8 cellular contexts compared by ENCODE assay signal in genomic region chr17:7572588-7573323, GRCh38. TPM values are rescaled to one million over a fixed set of nuclear protein-coding genes. Genes with fewer than 3 reads are reported as not detected.
DNase-seq lines count a peak whose midpoint lies in the region; ATAC-seq and TF ChIP-seq lines count a peak whose summit lies in the region.

No MANE protein-coding gene starts in this region.

- H3K4me3 Mint-ChIP-seq in T-helper 17 cell: peak overlapping the region; percentile 93

- H3K27me3 ChIP-seq in vagina: no peaks in the 10 kb centered on the region

- H3K36me3 ChIP-seq in vagina: peaks cover 6 to 57% of the 10 kb centered on the region in 2 donors

- H3K9me3 ChIP-seq in T-helper 17 cell (ENCODE audit: control insufficient read depth, low read length, poor library complexity, severe bottlenecking) (no peaks in the 10 kb centered on the region), vagina (no peaks in the 10 kb centered on the region)

- no peaks in the 10 kb centered on the region for H3K27me3 Mint-ChIP-seq in T-helper 17 cell

- TF ChIP-seq CTCF in GM10266 (IDR thresholded peaks at IDR 0.05; ENCODE audit: control insufficient read depth, insufficient read depth, low read depth, missing control alignments): no peak
- TF ChIP-seq CTCF in vagina (IDR thresholded peaks at IDR 0.05): no peak

- TF ChIP-seq POLR2A in vagina (IDR thresholded peaks at IDR 0.05): peak; percentile 79 to 98

- peak; percentile 99 for DNase-seq in GM10266 (ENCODE audit: extremely low spot score)
- peak; percentile 97 for DNase-seq in NCI-H146 treated with DMSO at 0.1 percent for 48 hours (lab: John Stamatoyannopoulos, UW; ENCODE audit: unreplicated experiment)
- DNase-seq in T-helper 17 cell: peak; percentile 96 to 100 (median 100)
- DNase-seq in amniotic stem cell (lab: John Stamatoyannopoulos, UW): peak; percentile 99
- DNase-seq in left cardiac atrium: peak; percentile 99
- DNase-seq in posterior vena cava (ENCODE audit: low spot score): peak; percentile 100
- DNase-seq in vagina (ENCODE audit: extremely low spot score in 2 of 2): peak; percentile 100

- intact Hi-C loops in left cardiac atrium (cut with DNase I): no loop called here
- intact Hi-C loops in posterior vena cava (cut with DNase I): loop anchor here in 1 of 2 donors (10.0 kb wide), 1 partner anchor 1372 kb away; no protein-coding TSS in a partner anchor
- intact Hi-C loops in vagina (cut with DNase I): no loop called here

- H3K4me1 ChIP-seq in vagina: peaks cover 32% of the 10 kb centered on the region

- H3K4me1 Mint-ChIP-seq in T-helper 17 cell: peaks cover 37% of the 10 kb centered on the region

- peak overlapping the region; percentile 97 to 100 for H3K4me3 ChIP-seq in vagina

- peak overlapping the region; percentile 99 for H3K27ac ChIP-seq in vagina

- peak overlapping the region; percentile 98 for H3K27ac Mint-ChIP-seq in T-helper 17 cell

- peaks cover 7% of the 10 kb centered on the region for H3K36me3 Mint-ChIP-seq in T-helper 17 cell (ENCODE audit: low read depth)

- ATAC-seq in HG02763 (IDR thresholded peaks at IDR 0.05; ENCODE audit: unreplicated experiment) (peak; percentile 4), T-helper 17 cell (peak; percentile 85), left cardiac atrium (peak; percentile 91 to 94)

RNA-seq across cellular contexts. Expression of gene CD68, which starts 6.7 kb away (rescaled TPM):
- total RNA-seq in T-helper 17 cell (1 to 10 TPM; 3.9 to 8.1 TPM), left cardiac atrium (10 to 100 TPM; 55.5 to 87.3 TPM), posterior vena cava (100 to 1,000 TPM; 111 to 158 TPM), vagina (40.0 TPM)

RNA-seq across cellular contexts. Expression of gene MPDU1, which starts 10.9 kb away (rescaled TPM):
- total RNA-seq in T-helper 17 cell: 10 to 100 TPM; 28.9 to 32.7 TPM
- total RNA-seq in left cardiac atrium: 10 to 100 TPM; 30.5 to 35.0 TPM
- 10 to 100 TPM; 24.7 to 31.2 TPM for total RNA-seq in posterior vena cava
- 73.4 TPM for total RNA-seq in vagina

RNA-seq across cellular contexts. Expression of gene SENP3, which starts 11.0 kb away (rescaled TPM):
- total RNA-seq in T-helper 17 cell (10 to 100 TPM; 33.4 to 37.0 TPM), left cardiac atrium (10 to 100 TPM; 27.2 to 30.5 TPM), posterior vena cava (10 to 100 TPM; 36.2 to 48.2 TPM), vagina (60.2 TPM)

RNA-seq across cellular contexts. Expression of gene TNFSF13, which starts 14.2 kb away (rescaled TPM):
- total RNA-seq in T-helper 17 cell (1 to 10 TPM; 2.9 to 3.1 TPM), left cardiac atrium (10 to 100 TPM; 15.0 to 25.5 TPM), posterior vena cava (10 to 100 TPM; 15.5 to 33.3 TPM), vagina (20.1 TPM)

RNA-seq across cellular contexts. Expression of gene SOX15, which starts 17.1 kb away (rescaled TPM):
- not detected for total RNA-seq in T-helper 17 cell
- total RNA-seq in left cardiac atrium: 1 to 10 TPM; 3.0 to 4.7 TPM
- 1 to 10 TPM; 2.1 to 2.5 TPM for total RNA-seq in posterior vena cava
- 44.4 TPM for total RNA-seq in vagina

Comparison
In these comparisons a context has a peak if more than half of its experiments do, and no peak if none do; other contexts are left out.
1. Peak in every context shown above with its lines: DNase-seq, ATAC-seq, H3K4me3 ChIP-seq and H3K27ac ChIP-seq.
2. ATAC-seq: peak in every context shown above with its lines; median percentile 92 in left cardiac atrium; 85 in T-helper 17 cell; 4 in HG02763.